ENCODE assay signal across 28 cellular contexts in the genomic region with DNA sequence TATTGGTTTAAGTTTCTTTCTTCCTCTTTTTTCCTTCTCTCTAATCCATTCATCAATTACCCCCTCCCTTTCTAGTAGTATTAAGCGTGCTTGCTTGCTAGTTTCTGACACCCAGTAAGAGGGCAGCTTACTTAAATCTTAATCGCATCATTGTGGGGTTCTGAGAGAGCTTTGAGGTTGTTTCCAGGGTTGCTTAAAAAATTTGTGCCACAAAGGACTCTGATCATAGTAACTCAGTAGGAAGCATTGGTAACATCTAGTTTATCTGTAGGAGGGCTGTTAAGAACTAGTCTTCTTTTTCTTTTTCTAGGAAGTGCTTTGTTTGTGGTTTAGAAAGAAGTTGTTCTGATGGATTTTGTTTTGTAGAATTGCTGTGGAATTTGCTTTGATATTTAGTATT. TPM values are rescaled to one million over a fixed set of nuclear protein-coding genes. Genes with fewer than 3 reads are reported as not detected.
DNase-seq lines count a peak whose midpoint lies in the region; ATAC-seq and TF ChIP-seq lines count a peak whose summit lies in the region.
"Had no signal": no experiment of that assay in that cellular context is flagged by ENCODE, and none has a peak within 500 bp of the region (broad histone marks: within the 10 kb centered on the region; RNA-seq: fewer than 3 reads in every experiment).

No MANE protein-coding gene starts in this region.

- TF ChIP-seq POLR2A in tibial nerve (IDR thresholded peaks at IDR 0.05) = no peak

- POLR2A ChIA-PET in activated CD4-positive, alpha-beta T cell treated with anti-CD3 and anti-CD28 coated beads for 36 hours (lab: Charles Lee) = no interaction called here

- no peak overlapping the region for H2BK15ac ChIP-seq in mesendoderm (replicated peaks; ENCODE audit: low read depth)

- peak overlapping the region; percentile 47 for H3K27ac Mint-ChIP-seq in activated CD4-positive, alpha-beta T cell treated with anti-CD3 and anti-CD28 coated beads for 36 hours
- H3K27ac Mint-ChIP-seq in brain = peak overlapping the region in 3 of 5 experiments; percentile 11 to 37 (median 14)

- H3K9me3 ChIP-seq in tibial nerve = no peaks in the 10 kb centered on the region
- H3K9me3 ChIP-seq: body of pancreas, esophagus muscularis mucosa, pancreas, right lobe of liver, upper lobe of right lung had no signal

- H2BK120ac ChIP-seq in mesendoderm (ENCODE audit: low read depth, low read length) = no peak overlapping the region

- H3K4ac ChIP-seq in mesendoderm (ENCODE audit: low read depth, low read length) = no peak overlapping the region

- no peak overlapping the region for H4K5ac ChIP-seq in mesendoderm (ENCODE audit: low read length)

- H3K23ac ChIP-seq in mesendoderm (ENCODE audit: low read length) = no peak overlapping the region

- peaks cover 31% of the 10 kb centered on the region for H3K36me3 Mint-ChIP-seq in activated CD4-positive, alpha-beta T cell treated with anti-CD3 and anti-CD28 coated beads for 36 hours (ENCODE audit: low read depth)
- peaks cover 61% of the 10 kb centered on the region for H3K36me3 Mint-ChIP-seq in brain

- TF ChIP-seq CTCF in brain (conservative IDR thresholded peaks at IDR 0.05) = no peak
- no peak for TF ChIP-seq CTCF in tibial nerve (IDR thresholded peaks at IDR 0.05)

- H3K9ac ChIP-seq in mesendoderm (ENCODE audit: low read length) = no peak overlapping the region

- no peak overlapping the region for H3K4me2 ChIP-seq in mesendoderm (ENCODE audit: low read length)
- H3K4me2 ChIP-seq: hepatocyte had no signal

- H3K4me3 ChIP-seq in mesendoderm (ENCODE audit: low read length) (no peak overlapping the region), tibial nerve (no peak overlapping the region)
- H3K4me3 ChIP-seq: body of pancreas, esophagus muscularis mucosa, hepatocyte, pancreas, right lobe of liver, upper lobe of right lung had no signal

- no peak overlapping the region for H3K18ac ChIP-seq in mesendoderm (ENCODE audit: low read length)

- intact Hi-C loops in activated CD4-positive, alpha-beta T cell treated with anti-CD3 and anti-CD28 coated beads for 36 hours (cut with DNase I, micrococcal nuclease) = loop anchor here in 1 of 2 experiments (10.0 kb wide), 1 partner anchor 48 kb away; a partner anchor contains a TSS

- no peak overlapping the region for H3K4me3 Mint-ChIP-seq in activated CD4-positive, alpha-beta T cell treated with anti-CD3 and anti-CD28 coated beads for 36 hours
- peak overlapping the region in 2 of 5 experiments; percentile 6 to 63 for H3K4me3 Mint-ChIP-seq in brain
- H3K4me3 Mint-ChIP-seq: activated T-helper 17 cell treated with anti-CD3 and anti-CD28 coated beads, Interleukin-2, amount 50 U/mL, for 72 hours had no signal

- no peak overlapping the region for H3K27ac ChIP-seq in mesendoderm (ENCODE audit: low read depth, low read length)
- no peak overlapping the region for H3K27ac ChIP-seq in tibial nerve
- H3K27ac ChIP-seq: body of pancreas, esophagus muscularis mucosa, hepatocyte, pancreas, right lobe of liver, upper lobe of right lung had no signal

- peaks cover 8% of the 10 kb centered on the region for H3K9me3 Mint-ChIP-seq in activated CD4-positive, alpha-beta T cell treated with anti-CD3 and anti-CD28 coated beads for 36 hours (ENCODE audit: low read depth)
- H3K9me3 Mint-ChIP-seq in brain = peaks cover 12 to 24% (median 23%) of the 10 kb centered on the region in 5 experiments
- H3K9me3 Mint-ChIP-seq: activated T-helper 17 cell treated with anti-CD3 and anti-CD28 coated beads, Interleukin-2, amount 50 U/mL, for 72 hours; CD8-positive, alpha-beta memory T cell had no signal

- H3K4me1 ChIP-seq in mesendoderm (ENCODE audit: control insufficient read depth, low read depth, low read length) (peaks cover 3% of the 10 kb centered on the region), tibial nerve (peaks cover 0 to 17% (median 3%) of the 10 kb centered on the region in 4 donors)
- H3K4me1 ChIP-seq: body of pancreas, esophagus muscularis mucosa, pancreas, upper lobe of right lung had no signal

- H2AK5ac ChIP-seq in mesendoderm (ENCODE audit: low read length) = no peak overlapping the region

- no peaks in the 10 kb centered on the region for H3K79me2 ChIP-seq in mesendoderm (ENCODE audit: control insufficient read depth, insufficient read depth, low read length)

- no peak for ATAC-seq in activated CD4-positive, alpha-beta T cell treated with anti-CD3 and anti-CD28 coated beads for 36 hours
- ATAC-seq: activated T-helper 17 cell treated with anti-CD3 and anti-CD28 coated beads, Interleukin-2, amount 50 U/mL, for 72 hours; body of pancreas; pancreas; PC-3; right lobe of liver; upper lobe of right lung had no signal

- H3K36me3 ChIP-seq in mesendoderm (ENCODE audit: control insufficient read depth, insufficient read depth, low read length) = no peaks in the 10 kb centered on the region
- peaks cover 0 to 27% (median 0%) of the 10 kb centered on the region in 3 donors for H3K36me3 ChIP-seq in tibial nerve
- H3K36me3 ChIP-seq: pancreas, right lobe of liver, upper lobe of right lung had no signal

- H3K27me3 Mint-ChIP-seq in activated CD4-positive, alpha-beta T cell treated with anti-CD3 and anti-CD28 coated beads for 36 hours = no peaks in the 10 kb centered on the region
- peaks cover 3% of the 10 kb centered on the region for H3K27me3 Mint-ChIP-seq in brain
- H3K27me3 Mint-ChIP-seq: activated T-helper 17 cell treated with anti-CD3 and anti-CD28 coated beads, Interleukin-2, amount 50 U/mL, for 72 hours; CD8-positive, alpha-beta memory T cell had no signal

- H3K56ac ChIP-seq in mesendoderm (ENCODE audit: low read length) = no peak overlapping the region

- H4K8ac ChIP-seq in mesendoderm (ENCODE audit: low read depth, low read length) = no peak overlapping the region

- peaks cover 2% of the 10 kb centered on the region for H3K79me1 ChIP-seq in mesendoderm (ENCODE audit: low read length)

- H3K4me1 Mint-ChIP-seq in activated CD4-positive, alpha-beta T cell treated with anti-CD3 and anti-CD28 coated beads for 36 hours = peaks cover 25% of the 10 kb centered on the region
- H3K4me1 Mint-ChIP-seq in brain = peaks cover 19% of the 10 kb centered on the region

- no peak for DNase-seq in activated CD4-positive, alpha-beta T cell treated with anti-CD3 and anti-CD28 coated beads for 36 hours
- DNase-seq in activated CD4-positive, alpha-beta T cell treated with anti-CD3 and anti-CD28 coated beads, Interleukin-2, amount 50 U/mL, for 4 hours = no peak
- DNase-seq in NCI-H82 (lab: John Stamatoyannopoulos, UW) = peak; percentile 82
- peak; percentile 60 for DNase-seq in mesendoderm
- no peak for DNase-seq in NCI-H2227 (lab: John Stamatoyannopoulos, UW; ENCODE audit: unreplicated experiment)
- DNase-seq in SK-N-DZ (ENCODE audit: low spot score) = no peak
- DNase-seq in tibial nerve (ENCODE audit: low spot score in 2 of 2) = no peak
- DNase-seq: 8988T; AML-193; body of pancreas; CD8-positive, alpha-beta memory T cell; DMS53; effector memory CD4-positive, alpha-beta T cell; mesenchymal stem cell; NCI-H1048; NCI-H1930; NCI-H2227 treated with DMSO at 0.1 percent for 48 hours; NCI-H748 treated with DMSO at 0.1 percent for 48 hours; pancreas; PC-3; right lobe of liver; Right ventricle myocardium superior; stimulated activated CD8-positive, alpha-beta memory T cell treated with anti-CD3 and anti-CD28 coated beads, Interleukin-4, amount 100 ng/mL, for 48 hours; upper lobe of right lung had no signal

- CTCF ChIA-PET in activated CD4-positive, alpha-beta T cell treated with anti-CD3 and anti-CD28 coated beads for 36 hours (lab: Charles Lee) = interaction anchor here (1.8 kb wide), 1 partner anchor 15 kb away, joined by 8 read pairs; no protein-coding TSS in a partner anchor

- no CpG with 5 or more reads among the region's 2 CpGs for WGBS in mesendoderm (ENCODE audit: extremely low coverage, insufficient coverage, low lambda C conversion rate)
- 35 to 42% methylated on average over 2 of the region's 2 CpGs for WGBS in tibial nerve, 2 donors

- H3K27me3 ChIP-seq in mesendoderm (ENCODE audit: insufficient read depth, low read length, poor library complexity) (no peaks in the 10 kb centered on the region), tibial nerve (no peaks in the 10 kb centered on the region)
- H3K27me3 ChIP-seq: body of pancreas, esophagus muscularis mucosa, hepatocyte, pancreas, right lobe of liver, upper lobe of right lung had no signal

- TF ChIP-seq EP300 in tibial nerve (IDR thresholded peaks at IDR 0.05) = no peak

- no peak overlapping the region for H2BK5ac ChIP-seq in mesendoderm (ENCODE audit: low read length)

RNA-seq across cellular contexts. Expression of a gene that starts 45.3 kb away (rescaled TPM):
- 10 to 100 TPM; 25.5 to 26.0 TPM for total RNA-seq in activated CD4-positive, alpha-beta T cell treated with anti-CD3 and anti-CD28 coated beads for 36 hours
- 5.7 TPM for polyA plus RNA-seq in brain (ENCODE audit: insufficient read depth, low read depth, low replicate concordance)
- polyA plus RNA-seq in mesendoderm (2013, experiment 1 of 2) = 24.1 TPM
- polyA plus RNA-seq in mesendoderm (2013, experiment 2 of 2) = 24.8 TPM
- 20.2 and 23.7 TPM in 2 replicates for polyA plus RNA-seq in SK-N-DZ (2014; cell fraction: cytosol; rRNA removed)
- polyA plus RNA-seq in SK-N-DZ (2014; cell fraction: nucleus; rRNA removed) = 17.1 and 19.1 TPM in 2 replicates
- 10 to 100 TPM; 23.2 to 28.5 (median 25.6) TPM for total RNA-seq in tibial nerve

Comparison
In these comparisons a context has a peak if more than half of its experiments do, and no peak if none do; other contexts are left out.
1. DNase-seq: peak in NCI-H82 (single experiment) and mesendoderm (single experiment); none in activated CD4-positive, alpha-beta T cell treated with anti-CD3 and anti-CD28 coated beads for 36 hours (single experiment), activated CD4-positive, alpha-beta T cell treated with anti-CD3 and anti-CD28 coated beads, Interleukin-2, amount 50 U/mL, for 4 hours (0 of 2), NCI-H2227 (single experiment), SK-N-DZ (single experiment) and tibial nerve (0 of 2).